19 cellular contexts compared by ENCODE assay signal in genomic region chr4:16259531-16260246, GRCh38. TPM values are rescaled to one million over a fixed set of nuclear protein-coding genes. Genes with fewer than 3 reads are reported as not detected.
DNase-seq lines count a peak whose midpoint lies in the region; ATAC-seq and TF ChIP-seq lines count a peak whose summit lies in the region.
"Had no signal": no experiment of that assay in that cellular context is flagged by ENCODE, and none has a peak within 500 bp of the region (broad histone marks: within the 10 kb centered on the region; RNA-seq: fewer than 3 reads in every experiment).

No MANE protein-coding gene starts in this region.

- H3K4me1 Mint-ChIP-seq in activated T-cell treated with anti-CD3 and anti-CD28 coated beads, Interleukin-2, amount 50 U/mL, for 72 hours (ENCODE audit: low read depth), result peaks cover 29% of the 10 kb centered on the region
- H3K4me1 Mint-ChIP-seq: mesothelial cell of epicardium had no signal

- H3K4me2 ChIP-seq in OCI-LY7 (ENCODE audit: low read length), result no peak overlapping the region
- H3K4me2 ChIP-seq: smooth muscle cell had no signal

- H2AFZ ChIP-seq in OCI-LY7 (ENCODE audit: low read length), result no peak overlapping the region

- no TSS peak for BruUV-seq in OCI-LY7 (replicated peaks; lab: Mats Ljungman, UMichigan)

- TF ChIP-seq CTCF in fibroblast of mammary gland (conservative IDR thresholded peaks at IDR 0.05; ENCODE audit: control insufficient read depth, insufficient read depth, low read depth, low read length) (no peak), OCI-LY7 (conservative IDR thresholded peaks at IDR 0.05; ENCODE audit: low read length) (no peak), esophagus squamous epithelium (IDR thresholded peaks at IDR 0.05) (no peak)

- H3K9me3 ChIP-seq in OCI-LY7 (ENCODE audit: low read length) (no peaks in the 10 kb centered on the region), esophagus squamous epithelium (no peaks in the 10 kb centered on the region)
- H3K9me3 ChIP-seq: uterus had no signal

- H4K20me1 ChIP-seq in OCI-LY7 (ENCODE audit: insufficient read depth, low read length), result no peaks in the 10 kb centered on the region

- intact Hi-C loops in OCI-LY7 (cut with micrococcal nuclease; ENCODE audit: unreplicated experiment), result loop anchor here (5.0 kb wide), 2 partner anchors 377 to 782 kb away; no protein-coding TSS in a partner anchor
- intact Hi-C loops in esophagus squamous epithelium (cut with DNase I), result no loop called here

- H3K4me3 Mint-ChIP-seq in activated T-cell treated with anti-CD3 and anti-CD28 coated beads, Interleukin-2, amount 50 U/mL, for 72 hours, result peak overlapping the region in 1 of 2 donors; percentile 67
- H3K4me3 Mint-ChIP-seq: activated T-helper 1 cell treated with anti-CD3 and anti-CD28 coated beads, Interleukin-12 subunit alpha, Interleukin-12 subunit beta, Interleukin-2, Interleukin-4 antibody, amounts not matched to agents 30 ng/mL and 10 ng/mL and 1 ng/mL, durations not matched to agents 14 hours and 24 hours and 36 hours; effector memory CD8-positive, alpha-beta T cell; IgD-negative memory B cell; mesothelial cell of epicardium had no signal

- DNase-seq in GM03348 (ENCODE audit: low spot score) (peak; percentile 22), fibroblast of mammary gland (ENCODE audit: low read depth) (peak; percentile 80), OCI-LY7 (ENCODE audit: low spot score) (no peak), esophagus squamous epithelium (lab: John Stamatoyannopoulos, UW) (no peak)
- peak; percentile 34 to 35 for DNase-seq in activated T-cell treated with anti-CD3 and anti-CD28 coated beads, Interleukin-2, amount 50 U/mL, for 72 hours
- DNase-seq in stimulated activated CD4-positive, alpha-beta T cell treated with anti-CD3 and anti-CD28 coated beads, TNF-alpha, amount 100 ng/mL, for 24 hours (ENCODE audit: low read depth in 3 of 3), result peak in 2 of 3 experiments; percentile 2 to 11
- DNase-seq: effector memory CD8-positive, alpha-beta T cell; GF-D8; NCI-H1417 treated with DMSO at 0.1 percent for 48 hours; NCI-H345; PC-3; uterus; WERI-Rb-1 had no signal

- peak overlapping the region; percentile 94 for H3K27ac Mint-ChIP-seq in activated T-cell treated with anti-CD3 and anti-CD28 coated beads, Interleukin-2, amount 50 U/mL, for 72 hours
- H3K27ac Mint-ChIP-seq: activated T-helper 1 cell treated with anti-CD3 and anti-CD28 coated beads, Interleukin-12 subunit alpha, Interleukin-12 subunit beta, Interleukin-2, Interleukin-4 antibody, amounts not matched to agents 30 ng/mL and 10 ng/mL and 1 ng/mL, durations not matched to agents 14 hours and 24 hours and 36 hours; IgD-negative memory B cell; mesothelial cell of epicardium had no signal

- H3K9me2 ChIP-seq in OCI-LY7 (ENCODE audit: insufficient read depth, low read length), result no peaks in the 10 kb centered on the region

- peak; percentile 76 to 94 for ATAC-seq in activated T-cell treated with anti-CD3 and anti-CD28 coated beads, Interleukin-2, amount 50 U/mL, for 72 hours (replicated peaks in 1 of 2)
- ATAC-seq in GM19351 (IDR thresholded peaks at IDR 0.05; ENCODE audit: unreplicated experiment), result no peak
- ATAC-seq: effector memory CD8-positive, alpha-beta T cell; PC-3 had no signal

- 85 to 87% methylated on average over 5 of the region's 5 CpGs for WGBS in esophagus squamous epithelium, 2 donors

- H3K9me3 Mint-ChIP-seq in activated T-cell treated with anti-CD3 and anti-CD28 coated beads, Interleukin-2, amount 50 U/mL, for 72 hours, result peaks cover 0 to 5% of the 10 kb centered on the region in 2 donors
- H3K9me3 Mint-ChIP-seq: activated T-helper 1 cell treated with anti-CD3 and anti-CD28 coated beads, Interleukin-12 subunit alpha, Interleukin-12 subunit beta, Interleukin-2, Interleukin-4 antibody, amounts not matched to agents 30 ng/mL and 10 ng/mL and 1 ng/mL, durations not matched to agents 14 hours and 24 hours and 36 hours; effector memory CD8-positive, alpha-beta T cell; IgD-negative memory B cell; mesothelial cell of epicardium had no signal

- H3K27ac ChIP-seq in OCI-LY7 (ENCODE audit: low read depth, low read length, poor library complexity, severe bottlenecking), result no peak overlapping the region
- no peak overlapping the region for H3K27ac ChIP-seq in esophagus squamous epithelium
- H3K27ac ChIP-seq: cardiac muscle cell, uterus, WERI-Rb-1 had no signal

- no peaks in the 10 kb centered on the region for H3K27me3 Mint-ChIP-seq in activated T-cell treated with anti-CD3 and anti-CD28 coated beads, Interleukin-2, amount 50 U/mL, for 72 hours (ENCODE audit: low read depth)
- H3K27me3 Mint-ChIP-seq: effector memory CD8-positive, alpha-beta T cell; IgD-negative memory B cell had no signal

- no peaks in the 10 kb centered on the region for H3K27me3 ChIP-seq in esophagus squamous epithelium
- H3K27me3 ChIP-seq: cardiac muscle cell, uterus had no signal

- no peak for TF ChIP-seq POLR2A in esophagus squamous epithelium (IDR thresholded peaks at IDR 0.05)

- peaks cover 5 to 12% of the 10 kb centered on the region in 2 donors for H3K36me3 Mint-ChIP-seq in activated T-cell treated with anti-CD3 and anti-CD28 coated beads, Interleukin-2, amount 50 U/mL, for 72 hours (ENCODE audit: insufficient read depth in 2 of 2)

- POLR2A ChIA-PET in OCI-LY7 (lab: Charles Lee), result interaction anchor here (0.8 to 2.1 kb wide), 4 partner anchors 9 to 60 kb away, joined by 3 to 13 read pairs (median 4); no protein-coding TSS in a partner anchor

- no peaks in the 10 kb centered on the region for H3K79me2 ChIP-seq in OCI-LY7 (ENCODE audit: insufficient read depth, low read depth, low read length)

- CTCF ChIA-PET in OCI-LY7 (lab: Charles Lee; ENCODE audit: unreplicated experiment), result no interaction called here

- H3K4me1 ChIP-seq in OCI-LY7 (ENCODE audit: insufficient read depth, low read length, poor library complexity, severe bottlenecking) (peaks cover 42% of the 10 kb centered on the region), esophagus squamous epithelium (no peaks in the 10 kb centered on the region)
- H3K4me1 ChIP-seq: uterus had no signal

- H3K36me3 ChIP-seq in OCI-LY7 (ENCODE audit: insufficient read depth, low read length) (no peaks in the 10 kb centered on the region; the same call in 1 of the 2 replicates), esophagus squamous epithelium (peaks cover 0 to 23% (median 0%) of the 10 kb centered on the region in 3 donors)
- H3K36me3 ChIP-seq: cardiac muscle cell, uterus, WERI-Rb-1 had no signal

- H3K4me3 ChIP-seq in fibroblast of mammary gland (ENCODE audit: control insufficient read depth, low read depth, low read length) (no peak overlapping the region), OCI-LY7 (ENCODE audit: low read depth, low read length, poor library complexity, severe bottlenecking) (no peak overlapping the region), esophagus squamous epithelium (no peak overlapping the region)
- H3K4me3 ChIP-seq: cardiac muscle cell, smooth muscle cell, uterus had no signal

RNA-seq across cellular contexts. Expression of gene TAPT1, which starts 33.4 kb away (rescaled TPM):
- 10 to 100 TPM; 58.6 to 65.3 TPM for total RNA-seq in activated T-cell treated with anti-CD3 and anti-CD28 coated beads, Interleukin-2, amount 50 U/mL, for 72 hours
- total RNA-seq in OCI-LY7 (2014; rRNA removed; shearing (Covaris generic)), result 23.2 and 34.3 TPM in 2 replicates
- total RNA-seq in OCI-LY7 (2022) (66.6 and 94.1 TPM in 2 replicates), esophagus squamous epithelium (10 to 100 TPM in 3 of 4 donors, 1 to 10 TPM in 1; 9.4 to 23.8 (median 16.9) TPM)

Comparison
In these comparisons a context has a peak if more than half of its experiments do, and no peak if none do; other contexts are left out.
1. DNase-seq: peak in GM03348 (single experiment), activated T-cell treated with anti-CD3 and anti-CD28 coated beads, Interleukin-2, amount 50 U/mL, for 72 hours (2 of 2), fibroblast of mammary gland (single experiment) and stimulated activated CD4-positive, alpha-beta T cell treated with anti-CD3 and anti-CD28 coated beads, TNF-alpha, amount 100 ng/mL, for 24 hours (2 of 3); none in OCI-LY7 (single experiment) and esophagus squamous epithelium (single experiment).